Comparison of ENCODE assay signal across 20 cellular contexts in the genomic region with DNA sequence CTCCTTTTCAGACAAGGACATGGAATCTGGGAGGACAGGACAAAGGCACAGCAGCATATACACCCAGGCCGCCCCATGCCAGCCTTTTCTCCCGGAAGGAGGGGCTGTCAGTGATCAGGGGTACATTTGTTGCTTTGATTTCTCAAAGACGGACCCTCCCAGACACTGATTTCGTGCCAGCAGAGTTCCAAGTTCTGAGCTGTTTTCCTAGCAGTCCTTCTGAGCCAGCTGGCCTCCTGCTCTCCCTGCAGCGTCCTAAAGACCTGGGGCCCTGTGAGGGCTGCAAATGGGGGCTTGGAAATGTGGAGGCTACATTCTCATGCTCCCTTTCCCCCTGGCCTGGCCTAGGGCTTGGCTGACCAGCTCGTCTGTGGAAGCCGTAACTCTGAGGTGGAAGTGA. TPM values are rescaled to one million over a fixed set of nuclear protein-coding genes. Genes with fewer than 3 reads are reported as not detected.
DNase-seq lines count a peak whose midpoint lies in the region; ATAC-seq, FAIRE-seq and TF ChIP-seq lines count a peak whose summit lies in the region.
"Had no signal": no experiment of that assay in that cellular context is flagged by ENCODE, and none has a peak within 500 bp of the region (broad histone marks: within the 10 kb centered on the region; RNA-seq: fewer than 3 reads in every experiment).

No MANE protein-coding gene starts in this region.

- H3K27me3 Mint-ChIP-seq in CD14-positive monocyte (ENCODE audit: low read depth in 3 of 3) (no peaks in the 10 kb centered on the region), nephron progenitor cell (ENCODE audit: low read depth, poor library complexity) (no peaks in the 10 kb centered on the region)
- H3K27me3 Mint-ChIP-seq: IgD-negative memory B cell had no signal

- H3K9me3 ChIP-seq in NT2/D1 (ENCODE audit: insufficient read depth, low read length), result no peaks in the 10 kb centered on the region
- H3K9me3 ChIP-seq: BLaER1 treated with 17β-estradiol and CSF1 and Interleukin-3, amounts not matched to agents 10 nM and 100 nM; SJCRH30 had no signal

- ATAC-seq in left colon, result no peak

- TF ChIP-seq CTCF in CD14-positive monocyte (IDR thresholded peaks at IDR 0.05), result no peak
- no peak for TF ChIP-seq CTCF in nephron progenitor cell (IDR thresholded peaks at IDR 0.05)
- no peak for TF ChIP-seq CTCF in D721Med (IDR thresholded peaks at IDR 0.05; ENCODE audit: insufficient read depth, missing control alignments)
- TF ChIP-seq CTCF in GM10248 (IDR thresholded peaks at IDR 0.05; ENCODE audit: control extremely low read depth, extremely low read depth, low read depth, missing control alignments), result no peak

- H3K4me1 Mint-ChIP-seq in CD14-positive monocyte (peaks cover 37% of the 10 kb centered on the region), nephron progenitor cell (no peaks in the 10 kb centered on the region)
- H3K4me1 Mint-ChIP-seq: H9 had no signal

- DNase-seq in CD14-positive monocyte (ENCODE audit: low spot score) (no peak), NT2/D1 (ENCODE audit: low read depth, low spot score) (no peak), nephron progenitor cell (no peak), ecto neural progenitor cell (ENCODE audit: low spot score) (no peak), left colon (no peak), D721Med (ENCODE audit: insufficient read length, low spot score) (no peak), GM10248 (ENCODE audit: extremely low spot score) (no peak)
- DNase-seq: DMS 273 treated with DMSO at 0.1 percent for 48 hours, GF-D8, H9, Kasumi-1, MM.1S, NCI-H1105 treated with DMSO at 0.1 percent for 48 hours, NCI-H1694 treated with DMSO at 0.1 percent for 48 hours, NCI-H69, SJCRH30 had no signal

- POLR2A ChIA-PET in GM10248 (lab: Yijun Ruan, JAX), result no interaction called here

- intact Hi-C loops in CD14-positive monocyte (cut with micrococcal nuclease), result no loop called here
- intact Hi-C loops in left colon (cut with DNase I, micrococcal nuclease), result no loop called here

- H3K4me3 ChIP-seq in NT2/D1 (ENCODE audit: insufficient read length, low read depth), result no peak overlapping the region
- H3K4me3 ChIP-seq: BLaER1 treated with 17β-estradiol and CSF1 and Interleukin-3, amounts not matched to agents 10 nM and 100 nM; SJCRH30 had no signal

- H3K4me1 ChIP-seq in NT2/D1 (ENCODE audit: insufficient read depth, insufficient read length), result no peaks in the 10 kb centered on the region
- H3K4me1 ChIP-seq: SJCRH30 had no signal

- H3K36me3 Mint-ChIP-seq in CD14-positive monocyte (peaks cover 74 to 90% of the 10 kb centered on the region in 2 donors), nephron progenitor cell (ENCODE audit: low read depth) (peaks cover 48% of the 10 kb centered on the region)

- H3K9me3 Mint-ChIP-seq in CD14-positive monocyte (peaks cover 0 to 4% (median 0%) of the 10 kb centered on the region in 7 donors), nephron progenitor cell (no peaks in the 10 kb centered on the region)
- H3K9me3 Mint-ChIP-seq: H9, IgD-negative memory B cell had no signal

- H3K4me3 Mint-ChIP-seq in CD14-positive monocyte, result no peak overlapping the region
- H3K4me3 Mint-ChIP-seq in nephron progenitor cell, result no peak overlapping the region
- H3K4me3 Mint-ChIP-seq: H9 had no signal

- peak overlapping the region; percentile 39 for H3K27ac ChIP-seq in cingulate gyrus (ENCODE audit: low read depth, low read length)
- H3K27ac ChIP-seq: SJCRH30 had no signal

- H3K36me3 ChIP-seq in NT2/D1 (ENCODE audit: insufficient read depth, insufficient read length, low read length), result peaks cover 59% of the 10 kb centered on the region

- H3K27ac Mint-ChIP-seq in CD14-positive monocyte (peak overlapping the region; percentile 57 to 85 (median 73)), nephron progenitor cell (peak overlapping the region; percentile 59)

- H3K9ac ChIP-seq in NT2/D1 (ENCODE audit: insufficient read length, low read depth), result peak overlapping the region; percentile 32

- H3K27me3 ChIP-seq in NT2/D1 (ENCODE audit: insufficient read depth, insufficient read length), result no peaks in the 10 kb centered on the region
- H3K27me3 ChIP-seq: BLaER1 treated with 17β-estradiol and CSF1 and Interleukin-3, amounts not matched to agents 10 nM and 100 nM; SJCRH30 had no signal

- FAIRE-seq in D721Med (lab: Jason Lieb, UNC), result no peak
- FAIRE-seq: HTR-8/SVneo had no signal

- CTCF ChIA-PET in GM10248 (lab: Yijun Ruan, JAX), result interaction anchor here (1.1 to 3.3 kb wide), 6 partner anchors 13 to 262 kb away, joined by 3 to 19 read pairs (median 3); no protein-coding TSS in a partner anchor

RNA-seq across cellular contexts. Expression of a gene that starts 22.3 kb away (rescaled TPM):
- 100 to 1,000 TPM; 756 to 884 TPM for polyA plus RNA-seq in CD14-positive monocyte
- 10 to 100 TPM; 25.6 to 66.7 TPM for total RNA-seq in left colon

RNA-seq across cellular contexts. Expression of a gene that starts 49.8 kb away (rescaled TPM):
- polyA plus RNA-seq in CD14-positive monocyte, result 100 to 1,000 TPM; 224 to 242 TPM
- 100 to 1,000 TPM; 167 to 190 TPM for total RNA-seq in left colon
